ENCODE assay signal across 20 cellular contexts in genomic region chr7:159115601-159116501, GRCh38. TPM values are rescaled to one million over a fixed set of nuclear protein-coding genes. Genes with fewer than 3 reads are reported as not detected.
A peak's percentile ranks its signal among the peaks of the same experiment; 100 is the strongest.
DNase-seq lines count a peak whose midpoint lies in the region; ATAC-seq and TF ChIP-seq lines count a peak whose summit lies in the region.
"Had no signal": no experiment of that assay in that cellular context is flagged by ENCODE, and none has a peak within 500 bp of the region (broad histone marks: within the 10 kb centered on the region; RNA-seq: fewer than 3 reads in every experiment).

No MANE protein-coding gene starts in this region.

- H2BK12ac ChIP-seq in trophoblast cell (ENCODE audit: low read length) = no peak overlapping the region

- no peaks in the 10 kb centered on the region for H3K4me1 Mint-ChIP-seq in activated T-helper 17 cell treated with anti-CD3 and anti-CD28 coated beads, Interleukin-2, amount 50 U/mL, for 72 hours
- H3K4me1 Mint-ChIP-seq: memory B cell; stimulated activated effector memory CD8-positive, alpha-beta T cell treated with anti-CD3 and anti-CD28 coated beads, Interleukin-12 subunit alpha, Interleukin-12 subunit beta, amount 100 ng/mL, for 72 hours had no signal

- no peaks in the 10 kb centered on the region for H3K9me3 Mint-ChIP-seq in activated T-helper 17 cell treated with anti-CD3 and anti-CD28 coated beads, Interleukin-2, amount 50 U/mL, for 72 hours
- H3K9me3 Mint-ChIP-seq: central memory CD8-positive, alpha-beta T cell; memory B cell; stimulated activated effector memory CD8-positive, alpha-beta T cell treated with anti-CD3 and anti-CD28 coated beads, Interleukin-12 subunit alpha, Interleukin-12 subunit beta, amount 100 ng/mL, for 72 hours; T-helper 2 cell treated with Interferon-gamma antibody and Interleukin-4, amounts not matched to agents 5 μg/mL and 100 μg/mL, for 36 hours had no signal

- H3K27ac ChIP-seq in coronary artery (no peak overlapping the region), trophoblast cell (ENCODE audit: low read depth, low read length) (no peak overlapping the region)
- H3K27ac ChIP-seq: foreskin keratinocyte, GM23248, skin epidermis had no signal

- no peak overlapping the region for H3K18ac ChIP-seq in trophoblast cell (ENCODE audit: low read length)

- H3K4me1 ChIP-seq in trophoblast cell (ENCODE audit: control insufficient read depth in 1 of 2, insufficient read depth in 2 of 2, low read length in 2 of 2) = peaks cover 26 to 31% of the 10 kb centered on the region in 2 experiments
- H3K4me1 ChIP-seq: foreskin keratinocyte had no signal

- H3K36me3 ChIP-seq in trophoblast cell (ENCODE audit: control insufficient read depth in 1 of 2, insufficient read depth in 2 of 2, low read length in 2 of 2) = no peaks in the 10 kb centered on the region

- peaks cover 2% of the 10 kb centered on the region for H3K9me3 ChIP-seq in trophoblast cell (ENCODE audit: insufficient read depth, low read depth, low read length)

- WGBS in trophoblast cell (ENCODE audit: extremely low coverage, insufficient coverage, insufficient read length) = no CpG with 5 or more reads among the region's 19 CpGs

- no peak overlapping the region for H3K4ac ChIP-seq in trophoblast cell (ENCODE audit: low read depth, low read length)

- H3K4me3 ChIP-seq in coronary artery (no peak overlapping the region), trophoblast cell (ENCODE audit: low read depth, low read length) (no peak overlapping the region)
- H3K4me3 ChIP-seq: GM23248, skin epidermis had no signal

- H3K9ac ChIP-seq in trophoblast cell (ENCODE audit: low read length) = no peak overlapping the region
- H3K9ac ChIP-seq: GM23248 had no signal

- H3K4me3 Mint-ChIP-seq in activated T-helper 17 cell treated with anti-CD3 and anti-CD28 coated beads, Interleukin-2, amount 50 U/mL, for 72 hours = no peak overlapping the region
- H3K4me3 Mint-ChIP-seq: central memory CD8-positive, alpha-beta T cell; memory B cell; stimulated activated effector memory CD8-positive, alpha-beta T cell treated with anti-CD3 and anti-CD28 coated beads, Interleukin-12 subunit alpha, Interleukin-12 subunit beta, amount 100 ng/mL, for 72 hours; T-helper 2 cell treated with Interferon-gamma antibody and Interleukin-4, amounts not matched to agents 5 μg/mL and 100 μg/mL, for 36 hours had no signal

- H2BK5ac ChIP-seq in trophoblast cell (ENCODE audit: low read depth, low read length, poor library complexity) = no peak overlapping the region

- H3K4me2 ChIP-seq in trophoblast cell (ENCODE audit: low read length) = no peak overlapping the region

- H2AFZ ChIP-seq in trophoblast cell (ENCODE audit: insufficient read depth, low read length, poor library complexity) = no peak overlapping the region
- H2AFZ ChIP-seq: GM23248 had no signal

- peaks cover 8% of the 10 kb centered on the region for H3K27me3 Mint-ChIP-seq in activated T-helper 17 cell treated with anti-CD3 and anti-CD28 coated beads, Interleukin-2, amount 50 U/mL, for 72 hours

- ATAC-seq in activated T-helper 17 cell treated with anti-CD3 and anti-CD28 coated beads, Interleukin-2, amount 50 U/mL, for 72 hours (replicated peaks) = no peak
- ATAC-seq: foreskin keratinocyte; stimulated activated effector memory CD8-positive, alpha-beta T cell treated with anti-CD3 and anti-CD28 coated beads, Interleukin-12 subunit alpha, Interleukin-12 subunit beta, amount 100 ng/mL, for 72 hours had no signal

- H3K23ac ChIP-seq in trophoblast cell (ENCODE audit: low read length) = no peak overlapping the region

- no peak overlapping the region for H3K27ac Mint-ChIP-seq in activated T-helper 17 cell treated with anti-CD3 and anti-CD28 coated beads, Interleukin-2, amount 50 U/mL, for 72 hours
- H3K27ac Mint-ChIP-seq: memory B cell; stimulated activated effector memory CD8-positive, alpha-beta T cell treated with anti-CD3 and anti-CD28 coated beads, Interleukin-12 subunit alpha, Interleukin-12 subunit beta, amount 100 ng/mL, for 72 hours; T-helper 2 cell treated with Interferon-gamma antibody and Interleukin-4, amounts not matched to agents 5 μg/mL and 100 μg/mL, for 36 hours had no signal

- no peaks in the 10 kb centered on the region for H3K79me2 ChIP-seq in trophoblast cell (ENCODE audit: control insufficient read depth, insufficient read depth, low read length, poor library complexity)

- H2BK120ac ChIP-seq in trophoblast cell (ENCODE audit: insufficient read depth, low read length, poor library complexity) = peak overlapping the region; percentile 34

- H3K36me3 Mint-ChIP-seq in activated T-helper 17 cell treated with anti-CD3 and anti-CD28 coated beads, Interleukin-2, amount 50 U/mL, for 72 hours (ENCODE audit: low read depth) = no peaks in the 10 kb centered on the region
- H3K36me3 Mint-ChIP-seq: memory B cell; stimulated activated effector memory CD8-positive, alpha-beta T cell treated with anti-CD3 and anti-CD28 coated beads, Interleukin-12 subunit alpha, Interleukin-12 subunit beta, amount 100 ng/mL, for 72 hours had no signal

- no peak overlapping the region for H3K14ac ChIP-seq in trophoblast cell (ENCODE audit: low read length)

- DNase-seq in NCI-H510A treated with DMSO at 0.1 percent for 48 hours (lab: John Stamatoyannopoulos, UW) (peak; percentile 68), NCI-H510A (lab: John Stamatoyannopoulos, UW) (no peak), HT-29 (ENCODE audit: low spot score) (peak; percentile 8), coronary artery (ENCODE audit: low spot score) (peak; percentile 56), trophoblast cell (no peak), SIG-M5 treated with dmso at 0.1 percent for 504 hours (lab: John Stamatoyannopoulos, UW; ENCODE audit: unreplicated experiment) (no peak), LoVo (ENCODE audit: low spot score) (no peak)
- DNase-seq: activated CD4-positive, alpha-beta T cell treated with anti-CD3 and anti-CD28 coated beads for 48 hours; DMS79; foreskin keratinocyte; GM23248; NCI-H1105; NCI-H69; SIG-M5 had no signal

- no peaks in the 10 kb centered on the region for H3K27me3 ChIP-seq in trophoblast cell (ENCODE audit: insufficient read depth, low read length)
- H3K27me3 ChIP-seq: foreskin keratinocyte had no signal

- H2AK5ac ChIP-seq in trophoblast cell (ENCODE audit: low read length) = no peak overlapping the region

- peak; percentile 18 for TF ChIP-seq CTCF in coronary artery (IDR thresholded peaks at IDR 0.05)

- H4K12ac ChIP-seq in trophoblast cell (ENCODE audit: low read depth, low read length) = no peak overlapping the region

- peaks cover 11% of the 10 kb centered on the region for H3K79me1 ChIP-seq in trophoblast cell (ENCODE audit: low read length)

- H4K91ac ChIP-seq in trophoblast cell (ENCODE audit: low read depth, low read length) = no peak overlapping the region

- H4K8ac ChIP-seq in trophoblast cell (ENCODE audit: low read depth, low read length) = no peak overlapping the region

RNA-seq across cellular contexts. Expression of gene VIPR2, which starts 28.8 kb away (rescaled TPM):
- not detected in 2 replicates for total RNA-seq in HT-29 (2014; rRNA removed; shearing (Covaris generic))
- 1.1 TPM in 2 replicates for polyA plus RNA-seq in trophoblast cell (2013)
- 1 to 10 TPM in 1 of 2 donors, not detected in 1; 1.2 TPM for total RNA-seq in activated T-helper 17 cell treated with anti-CD3 and anti-CD28 coated beads, Interleukin-2, amount 50 U/mL, for 72 hours
- total RNA-seq: foreskin keratinocyte, GM23248 had no signal
- polyA plus RNA-seq: foreskin keratinocyte, GM23248 had no signal

Comparison
In these comparisons a context has a peak if more than half of its experiments do, and no peak if none do; other contexts are left out.
1. DNase-seq: peak in NCI-H510A treated with DMSO at 0.1 percent for 48 hours (single experiment), HT-29 (single experiment) and coronary artery (single experiment); none in NCI-H510A (single experiment), trophoblast cell (0 of 2), SIG-M5 treated with dmso at 0.1 percent for 504 hours (single experiment) and LoVo (single experiment).